Comparison of ENCODE assay signal across 10 cellular contexts in the genomic region with DNA sequence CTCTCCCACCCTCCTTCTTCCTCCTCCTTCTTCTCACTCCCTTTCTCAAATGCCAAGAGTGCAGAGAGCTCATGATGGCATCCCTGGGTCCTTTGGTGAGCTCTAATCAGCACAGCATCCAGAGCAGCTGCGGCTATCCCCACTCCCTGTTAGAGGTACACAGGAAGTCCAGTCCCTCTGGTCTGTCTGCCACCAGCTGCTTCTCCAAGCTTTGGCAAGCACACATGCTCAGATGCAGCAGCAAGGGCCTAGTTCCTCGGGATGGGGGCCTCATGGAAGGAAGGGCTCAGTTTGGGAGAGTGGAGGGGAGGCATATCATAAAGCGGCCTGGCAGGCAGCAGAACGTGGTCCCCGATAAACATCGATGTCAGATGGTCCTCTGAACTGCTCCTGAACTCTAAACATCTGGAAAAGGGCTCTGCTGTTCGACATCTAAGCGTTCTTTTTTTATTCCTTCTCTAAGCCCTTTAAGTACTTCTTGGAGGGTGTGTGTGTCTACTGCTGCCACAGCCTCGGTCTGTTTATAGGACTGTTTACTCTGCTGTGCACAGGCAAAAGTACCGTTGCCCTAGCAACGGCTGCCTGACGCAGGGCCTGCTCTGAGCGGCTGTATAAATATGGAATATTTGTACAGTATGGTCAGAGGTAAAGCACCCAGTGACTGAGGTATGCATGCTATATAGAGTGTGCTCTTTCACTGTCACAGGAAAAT.
A peak's percentile ranks its signal among the peaks of the same experiment; 100 is the strongest.
DNase-seq lines count a peak whose midpoint lies in the region; ATAC-seq and TF ChIP-seq lines count a peak whose summit lies in the region.
"Had no signal": no experiment of that assay in that cellular context is flagged by ENCODE, and none has a peak within 500 bp of the region (broad histone marks: within the 10 kb centered on the region; RNA-seq: fewer than 3 reads in every experiment).

No MANE protein-coding gene starts in this region.

- no peak for TF ChIP-seq CTCF in astrocyte of the spinal cord (IDR thresholded peaks at IDR 0.05; ENCODE audit: low read depth, low read length)
- no peak for TF ChIP-seq CTCF in left lung (IDR thresholded peaks at IDR 0.05)
- no peak for TF ChIP-seq CTCF in tibial artery (IDR thresholded peaks at IDR 0.05)

- no peak overlapping the region for H3K4me3 ChIP-seq in astrocyte of the spinal cord (ENCODE audit: low read depth, low read length)
- H3K4me3 ChIP-seq in left lung: no peak overlapping the region
- no peak overlapping the region for H3K4me3 ChIP-seq in tibial artery

- no peaks in the 10 kb centered on the region for H3K9me3 ChIP-seq in left lung
- no peaks in the 10 kb centered on the region for H3K9me3 ChIP-seq in tibial artery

- no peaks in the 10 kb centered on the region for H3K27me3 Mint-ChIP-seq in natural killer cell treated with Interleukin-12 subunit alpha and Interleukin-12 subunit beta and Interleukin-15 and Interleukin-18, amount 100 ng/mL, for 72 hours
- H3K27me3 Mint-ChIP-seq: activated B cell treated with CpG ODN at 0.5 μM for 24 hours, naive B cell had no signal

- no peak overlapping the region for H3K27ac Mint-ChIP-seq in natural killer cell treated with Interleukin-12 subunit alpha and Interleukin-12 subunit beta and Interleukin-15 and Interleukin-18, amount 100 ng/mL, for 72 hours
- H3K27ac Mint-ChIP-seq: activated B cell treated with CpG ODN at 0.5 μM for 24 hours, naive B cell had no signal

- H3K4me1 ChIP-seq in left lung: peaks cover 12 to 14% of the 10 kb centered on the region in 2 donors
- H3K4me1 ChIP-seq in tibial artery: peaks cover 0 to 46% (median 19%) of the 10 kb centered on the region in 4 donors

- in situ Hi-C loops in astrocyte of the spinal cord (cut with HindIII; ENCODE audit: low sequenced_read_pairs): no loop called here

- H3K9me3 Mint-ChIP-seq in natural killer cell treated with Interleukin-12 subunit alpha and Interleukin-12 subunit beta and Interleukin-15 and Interleukin-18, amount 100 ng/mL, for 72 hours: no peaks in the 10 kb centered on the region
- H3K9me3 Mint-ChIP-seq: activated B cell treated with CpG ODN at 0.5 μM for 24 hours had no signal

- H3K27me3 ChIP-seq in left lung (no peaks in the 10 kb centered on the region), tibial artery (no peaks in the 10 kb centered on the region)

- no peaks in the 10 kb centered on the region for H3K4me1 Mint-ChIP-seq in natural killer cell treated with Interleukin-12 subunit alpha and Interleukin-12 subunit beta and Interleukin-15 and Interleukin-18, amount 100 ng/mL, for 72 hours (ENCODE audit: low read depth in 2 of 2)
- H3K4me1 Mint-ChIP-seq: activated B cell treated with CpG ODN at 0.5 μM for 24 hours, naive B cell had no signal

- H3K27ac ChIP-seq in left lung (peak overlapping the region; percentile 70 to 81), tibial artery (peak overlapping the region; percentile 77 to 80)

- DNase-seq in NCI-H1092 treated with DMSO at 0.1 percent for 48 hours (lab: John Stamatoyannopoulos, UW) (peak; percentile 72), astrocyte of the spinal cord (ENCODE audit: low read depth, low spot score) (peak; percentile 96), left lung (peak; percentile 83 to 86), tibial artery (peak; percentile 29 to 87), T-helper 9 cell (no peak)
- DNase-seq in natural killer cell treated with Interleukin-12 subunit alpha and Interleukin-12 subunit beta and Interleukin-15 and Interleukin-18, amount 100 ng/mL, for 72 hours (ENCODE audit: low spot score): no peak
- DNase-seq: activated B cell treated with CpG ODN at 0.5 μM for 24 hours, naive B cell had no signal

- no peaks in the 10 kb centered on the region for H3K36me3 Mint-ChIP-seq in natural killer cell treated with Interleukin-12 subunit alpha and Interleukin-12 subunit beta and Interleukin-15 and Interleukin-18, amount 100 ng/mL, for 72 hours
- H3K36me3 Mint-ChIP-seq: naive B cell had no signal

- ATAC-seq in left lung (peak; percentile 94), HG02981 (IDR thresholded peaks at IDR 0.05; ENCODE audit: unreplicated experiment) (no peak), GM19023 (IDR thresholded peaks at IDR 0.05; ENCODE audit: unreplicated experiment) (no peak)
- no peak for ATAC-seq in natural killer cell treated with Interleukin-12 subunit alpha and Interleukin-12 subunit beta and Interleukin-15 and Interleukin-18, amount 100 ng/mL, for 72 hours

- no peak overlapping the region for H3K4me3 Mint-ChIP-seq in natural killer cell treated with Interleukin-12 subunit alpha and Interleukin-12 subunit beta and Interleukin-15 and Interleukin-18, amount 100 ng/mL, for 72 hours
- H3K4me3 Mint-ChIP-seq: activated B cell treated with CpG ODN at 0.5 μM for 24 hours, naive B cell had no signal

- intact Hi-C loops in left lung (cut with DNase I): no loop called here
- intact Hi-C loops in tibial artery (cut with DNase I; ENCODE audit: low total_unique reads): loop anchor here (10.0 kb wide), 1 partner anchor 116 kb away; no protein-coding TSS in a partner anchor

- peaks cover 0 to 25% of the 10 kb centered on the region in 2 donors for H3K36me3 ChIP-seq in left lung
- peaks cover 15 to 50% (median 31%) of the 10 kb centered on the region in 3 donors for H3K36me3 ChIP-seq in tibial artery

Comparison
In these comparisons a context has a peak if more than half of its experiments do, and no peak if none do; other contexts are left out.
1. DNase-seq: peak in NCI-H1092 treated with DMSO at 0.1 percent for 48 hours (single experiment), astrocyte of the spinal cord (single experiment), left lung (2 of 2) and tibial artery (2 of 2); none in T-helper 9 cell (single experiment) and natural killer cell treated with Interleukin-12 subunit alpha and Interleukin-12 subunit beta and Interleukin-15 and Interleukin-18, amount 100 ng/mL, for 72 hours (single experiment).